ENCODE assay signal across 1 cellular context in the genomic region with DNA sequence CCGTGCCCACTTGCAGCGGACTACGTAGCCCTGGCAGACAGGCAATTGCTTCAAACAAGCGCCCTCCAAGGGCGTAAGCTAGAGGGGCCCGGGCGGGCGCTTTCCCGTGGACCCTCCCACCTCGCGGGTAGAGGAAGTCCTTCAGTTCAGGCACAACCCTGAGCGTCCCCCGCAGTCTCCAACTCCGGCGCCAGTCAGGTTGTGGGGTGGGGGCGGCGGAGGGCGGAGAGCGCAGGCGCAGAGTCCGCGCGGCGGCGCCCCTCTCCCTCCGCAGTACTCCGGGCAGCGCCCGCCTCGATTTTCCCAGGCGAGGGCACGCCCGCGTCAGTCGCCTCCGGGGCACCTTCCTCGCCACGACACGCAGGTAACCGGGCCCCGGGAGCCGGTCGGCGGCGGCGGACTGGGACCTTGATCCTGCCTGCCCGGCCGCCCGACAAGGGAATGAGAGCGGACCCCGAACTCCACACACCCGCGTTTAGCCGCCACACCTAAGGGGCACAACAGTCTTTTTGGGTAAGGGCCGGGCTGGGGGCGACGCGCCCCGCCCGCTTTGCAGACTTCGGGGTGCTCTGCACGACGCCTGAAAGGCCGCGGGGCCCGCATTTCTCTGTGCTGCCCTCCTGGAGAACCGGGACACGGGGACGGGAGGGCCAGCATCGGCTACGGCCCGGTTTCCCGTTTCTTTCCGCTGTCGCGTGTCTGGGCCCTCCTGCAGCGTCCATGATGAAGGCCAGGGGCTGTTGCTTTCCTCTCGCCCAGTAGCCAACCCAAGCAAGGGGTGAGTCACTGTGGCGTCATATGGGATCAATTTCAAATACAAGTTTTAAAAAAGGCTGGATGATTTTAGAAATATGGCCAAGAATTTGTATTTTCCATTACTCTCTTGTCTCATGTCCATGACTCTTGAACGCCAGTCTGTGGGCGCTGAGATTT.
TF ChIP-seq lines count a peak whose summit lies in the region.

A gene (plus strand): TSS at position 276 of the 933 bp plus-strand sequence. CDS start 35,335 bp downstream, outside the sequence.

TF ChIP-seq in HepG2, 621 proteins besides CTCF, POLR2A, EP300 and RAD21 (continued from another document and continues in another):
- TF ChIP-seq SIN3B (IDR thresholded peaks at IDR 0.05; ENCODE audit: low read length) (no peak), ZNF431 (CRISPR knock-in tag; IDR thresholded peaks at IDR 0.05; ENCODE audit: borderline replicate concordance, low read depth) (no peak; the same call in 1 of the 2 replicates), RXRB (CRISPR knock-in tag; IDR thresholded peaks at IDR 0.05; ENCODE audit: borderline replicate concordance) (no peak), ZNF263 (CRISPR knock-in tag; IDR thresholded peaks at IDR 0.05) (peak; percentile 14; the same call in 1 of the 2 replicates), ZBTB42 (CRISPR knock-in tag; IDR thresholded peaks at IDR 0.05) (0 out of 2 replicates have a peak, but pooled peaks have one; percentile 55), ZFP36L2 (CRISPR knock-in tag; IDR thresholded peaks at IDR 0.05) (no peak), CAMTA2 (CRISPR knock-in tag; IDR thresholded peaks at IDR 0.05; ENCODE audit: borderline replicate concordance) (no peak), ZNF441 (CRISPR knock-in tag; IDR thresholded peaks at IDR 0.05; ENCODE audit: borderline replicate concordance) (peak; percentile 64; the same call in 1 of the 2 replicates), ZNF205 (CRISPR knock-in tag; IDR thresholded peaks at IDR 0.05) (no peak), DMAP1 (CRISPR knock-in tag; IDR thresholded peaks at IDR 0.05) (0 out of 2 replicates have a peak, but pooled peaks have one; percentile 34), ZNF343 (CRISPR knock-in tag; IDR thresholded peaks at IDR 0.05) (no peak), ATF7-NPFF (CRISPR knock-in tag; IDR thresholded peaks at IDR 0.05; ENCODE audit: low read depth) (no peak), ZNF101 (CRISPR knock-in tag; IDR thresholded peaks at IDR 0.05; ENCODE audit: borderline replicate concordance, low read depth) (no peak), NCOA2 (CRISPR knock-in tag; IDR thresholded peaks at IDR 0.05) (no peak), ZMAT3 (CRISPR knock-in tag; conservative IDR thresholded peaks at IDR 0.05) (no peak), FOXA3 (CRISPR knock-in tag; IDR thresholded peaks at IDR 0.05) (no peak), ZNF850 (CRISPR knock-in tag; conservative IDR thresholded peaks at IDR 0.05) (peak; percentile 21; the same call in 1 of the 2 replicates), ZBTB7A (CRISPR knock-in tag; IDR thresholded peaks at IDR 0.05) (peak; percentile 79; the same call in 1 of the 2 replicates), ZMYM4 (CRISPR knock-in tag; IDR thresholded peaks at IDR 0.05) (peak; percentile 33), RNF2 (conservative IDR thresholded peaks at IDR 0.05; ENCODE audit: low read depth) (0 out of 2 replicates have a peak, but pooled peaks have one; percentile 25)
- TF ChIP-seq, protein P1, sequence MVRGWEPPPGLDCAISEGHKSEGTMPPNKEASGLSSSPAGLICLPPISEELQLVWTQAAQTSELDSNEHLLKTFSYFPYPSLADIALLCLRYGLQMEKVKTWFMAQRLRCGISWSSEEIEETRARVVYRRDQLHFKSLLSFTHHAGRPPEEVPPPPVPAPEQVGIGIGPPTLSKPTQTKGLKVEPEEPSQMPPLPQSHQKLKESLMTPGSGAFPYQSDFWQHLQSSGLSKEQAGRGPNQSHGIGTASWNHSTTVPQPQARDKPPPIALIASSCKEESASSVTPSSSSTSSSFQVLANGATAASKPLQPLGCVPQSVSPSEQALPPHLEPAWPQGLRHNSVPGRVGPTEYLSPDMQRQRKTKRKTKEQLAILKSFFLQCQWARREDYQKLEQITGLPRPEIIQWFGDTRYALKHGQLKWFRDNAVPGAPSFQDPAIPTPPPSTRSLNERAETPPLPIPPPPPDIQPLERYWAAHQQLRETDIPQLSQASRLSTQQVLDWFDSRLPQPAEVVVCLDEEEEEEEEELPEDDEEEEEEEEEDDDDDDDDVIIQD (CRISPR knock-in tag; IDR thresholded peaks at IDR 0.05; ENCODE audit: low read depth): 0 out of 2 replicates have a peak, but pooled peaks have one; percentile 7
- TF ChIP-seq, protein P2, sequence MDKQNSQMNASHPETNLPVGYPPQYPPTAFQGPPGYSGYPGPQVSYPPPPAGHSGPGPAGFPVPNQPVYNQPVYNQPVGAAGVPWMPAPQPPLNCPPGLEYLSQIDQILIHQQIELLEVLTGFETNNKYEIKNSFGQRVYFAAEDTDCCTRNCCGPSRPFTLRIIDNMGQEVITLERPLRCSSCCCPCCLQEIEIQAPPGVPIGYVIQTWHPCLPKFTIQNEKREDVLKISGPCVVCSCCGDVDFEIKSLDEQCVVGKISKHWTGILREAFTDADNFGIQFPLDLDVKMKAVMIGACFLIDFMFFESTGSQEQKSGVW (CRISPR knock-in tag; IDR thresholded peaks at IDR 0.05; ENCODE audit: borderline replicate concordance): peak; percentile 81
- TF ChIP-seq, protein P3, sequence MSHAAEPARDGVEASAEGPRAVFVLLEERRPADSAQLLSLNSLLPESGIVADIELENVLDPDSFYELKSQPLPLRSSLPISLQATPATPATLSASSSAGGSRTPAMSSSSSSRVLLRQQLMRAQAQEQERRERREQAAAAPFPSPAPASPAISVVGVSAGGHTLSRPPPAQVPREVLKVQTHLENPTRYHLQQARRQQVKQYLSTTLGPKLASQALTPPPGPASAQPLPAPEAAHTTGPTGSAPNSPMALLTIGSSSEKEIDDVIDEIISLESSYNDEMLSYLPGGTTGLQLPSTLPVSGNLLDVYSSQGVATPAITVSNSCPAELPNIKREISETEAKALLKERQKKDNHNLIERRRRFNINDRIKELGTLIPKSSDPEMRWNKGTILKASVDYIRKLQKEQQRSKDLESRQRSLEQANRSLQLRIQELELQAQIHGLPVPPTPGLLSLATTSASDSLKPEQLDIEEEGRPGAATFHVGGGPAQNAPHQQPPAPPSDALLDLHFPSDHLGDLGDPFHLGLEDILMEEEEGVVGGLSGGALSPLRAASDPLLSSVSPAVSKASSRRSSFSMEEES (CRISPR knock-in tag; IDR thresholded peaks at IDR 0.05): no peak
- TF ChIP-seq, protein P4, sequence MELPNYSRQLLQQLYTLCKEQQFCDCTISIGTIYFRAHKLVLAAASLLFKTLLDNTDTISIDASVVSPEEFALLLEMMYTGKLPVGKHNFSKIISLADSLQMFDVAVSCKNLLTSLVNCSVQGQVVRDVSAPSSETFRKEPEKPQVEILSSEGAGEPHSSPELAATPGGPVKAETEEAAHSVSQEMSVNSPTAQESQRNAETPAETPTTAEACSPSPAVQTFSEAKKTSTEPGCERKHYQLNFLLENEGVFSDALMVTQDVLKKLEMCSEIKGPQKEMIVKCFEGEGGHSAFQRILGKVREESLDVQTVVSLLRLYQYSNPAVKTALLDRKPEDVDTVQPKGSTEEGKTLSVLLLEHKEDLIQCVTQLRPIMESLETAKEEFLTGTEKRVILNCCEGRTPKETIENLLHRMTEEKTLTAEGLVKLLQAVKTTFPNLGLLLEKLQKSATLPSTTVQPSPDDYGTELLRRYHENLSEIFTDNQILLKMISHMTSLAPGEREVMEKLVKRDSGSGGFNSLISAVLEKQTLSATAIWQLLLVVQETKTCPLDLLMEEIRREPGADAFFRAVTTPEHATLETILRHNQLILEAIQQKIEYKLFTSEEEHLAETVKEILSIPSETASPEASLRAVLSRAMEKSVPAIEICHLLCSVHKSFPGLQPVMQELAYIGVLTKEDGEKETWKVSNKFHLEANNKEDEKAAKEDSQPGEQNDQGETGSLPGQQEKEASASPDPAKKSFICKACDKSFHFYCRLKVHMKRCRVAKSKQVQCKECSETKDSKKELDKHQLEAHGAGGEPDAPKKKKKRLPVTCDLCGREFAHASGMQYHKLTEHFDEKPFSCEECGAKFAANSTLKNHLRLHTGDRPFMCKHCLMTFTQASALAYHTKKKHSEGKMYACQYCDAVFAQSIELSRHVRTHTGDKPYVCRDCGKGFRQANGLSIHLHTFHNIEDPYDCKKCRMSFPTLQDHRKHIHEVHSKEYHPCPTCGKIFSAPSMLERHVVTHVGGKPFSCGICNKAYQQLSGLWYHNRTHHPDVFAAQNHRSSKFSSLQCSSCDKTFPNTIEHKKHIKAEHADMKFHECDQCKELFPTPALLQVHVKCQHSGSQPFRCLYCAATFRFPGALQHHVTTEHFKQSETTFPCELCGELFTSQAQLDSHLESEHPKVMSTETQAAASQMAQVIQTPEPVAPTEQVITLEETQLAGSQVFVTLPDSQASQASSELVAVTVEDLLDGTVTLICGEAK (IDR thresholded peaks at IDR 0.05): no peak
- TF ChIP-seq, protein P4 (CRISPR knock-in tag; IDR thresholded peaks at IDR 0.05): no peak
- TF ChIP-seq, protein P5, sequence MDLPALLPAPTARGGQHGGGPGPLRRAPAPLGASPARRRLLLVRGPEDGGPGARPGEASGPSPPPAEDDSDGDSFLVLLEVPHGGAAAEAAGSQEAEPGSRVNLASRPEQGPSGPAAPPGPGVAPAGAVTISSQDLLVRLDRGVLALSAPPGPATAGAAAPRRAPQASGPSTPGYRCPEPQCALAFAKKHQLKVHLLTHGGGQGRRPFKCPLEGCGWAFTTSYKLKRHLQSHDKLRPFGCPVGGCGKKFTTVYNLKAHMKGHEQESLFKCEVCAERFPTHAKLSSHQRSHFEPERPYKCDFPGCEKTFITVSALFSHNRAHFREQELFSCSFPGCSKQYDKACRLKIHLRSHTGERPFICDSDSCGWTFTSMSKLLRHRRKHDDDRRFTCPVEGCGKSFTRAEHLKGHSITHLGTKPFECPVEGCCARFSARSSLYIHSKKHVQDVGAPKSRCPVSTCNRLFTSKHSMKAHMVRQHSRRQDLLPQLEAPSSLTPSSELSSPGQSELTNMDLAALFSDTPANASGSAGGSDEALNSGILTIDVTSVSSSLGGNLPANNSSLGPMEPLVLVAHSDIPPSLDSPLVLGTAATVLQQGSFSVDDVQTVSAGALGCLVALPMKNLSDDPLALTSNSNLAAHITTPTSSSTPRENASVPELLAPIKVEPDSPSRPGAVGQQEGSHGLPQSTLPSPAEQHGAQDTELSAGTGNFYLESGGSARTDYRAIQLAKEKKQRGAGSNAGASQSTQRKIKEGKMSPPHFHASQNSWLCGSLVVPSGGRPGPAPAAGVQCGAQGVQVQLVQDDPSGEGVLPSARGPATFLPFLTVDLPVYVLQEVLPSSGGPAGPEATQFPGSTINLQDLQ (CRISPR knock-in tag; IDR thresholded peaks at IDR 0.05): 0 out of 2 replicates have a peak, but pooled peaks have one; percentile 57
- TF ChIP-seq, protein P6, sequence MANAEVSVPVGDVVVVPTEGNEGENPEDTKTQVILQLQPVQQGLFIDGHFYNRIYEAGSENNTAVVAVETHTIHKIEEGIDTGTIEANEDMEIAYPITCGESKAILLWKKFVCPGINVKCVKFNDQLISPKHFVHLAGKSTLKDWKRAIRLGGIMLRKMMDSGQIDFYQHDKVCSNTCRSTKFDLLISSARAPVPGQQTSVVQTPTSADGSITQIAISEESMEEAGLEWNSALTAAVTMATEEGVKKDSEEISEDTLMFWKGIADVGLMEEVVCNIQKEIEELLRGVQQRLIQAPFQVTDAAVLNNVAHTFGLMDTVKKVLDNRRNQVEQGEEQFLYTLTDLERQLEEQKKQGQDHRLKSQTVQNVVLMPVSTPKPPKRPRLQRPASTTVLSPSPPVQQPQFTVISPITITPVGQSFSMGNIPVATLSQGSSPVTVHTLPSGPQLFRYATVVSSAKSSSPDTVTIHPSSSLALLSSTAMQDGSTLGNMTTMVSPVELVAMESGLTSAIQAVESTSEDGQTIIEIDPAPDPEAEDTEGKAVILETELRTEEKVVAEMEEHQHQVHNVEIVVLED (CRISPR knock-in tag; IDR thresholded peaks at IDR 0.05; ENCODE audit: borderline replicate concordance): peak; percentile 30; the same call in 1 of the 2 replicates
- TF ChIP-seq, protein P7, sequence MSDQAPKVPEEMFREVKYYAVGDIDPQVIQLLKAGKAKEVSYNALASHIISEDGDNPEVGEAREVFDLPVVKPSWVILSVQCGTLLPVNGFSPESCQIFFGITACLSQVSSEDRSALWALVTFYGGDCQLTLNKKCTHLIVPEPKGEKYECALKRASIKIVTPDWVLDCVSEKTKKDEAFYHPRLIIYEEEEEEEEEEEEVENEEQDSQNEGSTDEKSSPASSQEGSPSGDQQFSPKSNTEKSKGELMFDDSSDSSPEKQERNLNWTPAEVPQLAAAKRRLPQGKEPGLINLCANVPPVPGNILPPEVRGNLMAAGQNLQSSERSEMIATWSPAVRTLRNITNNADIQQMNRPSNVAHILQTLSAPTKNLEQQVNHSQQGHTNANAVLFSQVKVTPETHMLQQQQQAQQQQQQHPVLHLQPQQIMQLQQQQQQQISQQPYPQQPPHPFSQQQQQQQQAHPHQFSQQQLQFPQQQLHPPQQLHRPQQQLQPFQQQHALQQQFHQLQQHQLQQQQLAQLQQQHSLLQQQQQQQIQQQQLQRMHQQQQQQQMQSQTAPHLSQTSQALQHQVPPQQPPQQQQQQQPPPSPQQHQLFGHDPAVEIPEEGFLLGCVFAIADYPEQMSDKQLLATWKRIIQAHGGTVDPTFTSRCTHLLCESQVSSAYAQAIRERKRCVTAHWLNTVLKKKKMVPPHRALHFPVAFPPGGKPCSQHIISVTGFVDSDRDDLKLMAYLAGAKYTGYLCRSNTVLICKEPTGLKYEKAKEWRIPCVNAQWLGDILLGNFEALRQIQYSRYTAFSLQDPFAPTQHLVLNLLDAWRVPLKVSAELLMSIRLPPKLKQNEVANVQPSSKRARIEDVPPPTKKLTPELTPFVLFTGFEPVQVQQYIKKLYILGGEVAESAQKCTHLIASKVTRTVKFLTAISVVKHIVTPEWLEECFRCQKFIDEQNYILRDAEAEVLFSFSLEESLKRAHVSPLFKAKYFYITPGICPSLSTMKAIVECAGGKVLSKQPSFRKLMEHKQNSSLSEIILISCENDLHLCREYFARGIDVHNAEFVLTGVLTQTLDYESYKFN (CRISPR knock-in tag; conservative IDR thresholded peaks at IDR 0.05): no peak
